9 cellular contexts compared by ENCODE assay signal in the genomic region with DNA sequence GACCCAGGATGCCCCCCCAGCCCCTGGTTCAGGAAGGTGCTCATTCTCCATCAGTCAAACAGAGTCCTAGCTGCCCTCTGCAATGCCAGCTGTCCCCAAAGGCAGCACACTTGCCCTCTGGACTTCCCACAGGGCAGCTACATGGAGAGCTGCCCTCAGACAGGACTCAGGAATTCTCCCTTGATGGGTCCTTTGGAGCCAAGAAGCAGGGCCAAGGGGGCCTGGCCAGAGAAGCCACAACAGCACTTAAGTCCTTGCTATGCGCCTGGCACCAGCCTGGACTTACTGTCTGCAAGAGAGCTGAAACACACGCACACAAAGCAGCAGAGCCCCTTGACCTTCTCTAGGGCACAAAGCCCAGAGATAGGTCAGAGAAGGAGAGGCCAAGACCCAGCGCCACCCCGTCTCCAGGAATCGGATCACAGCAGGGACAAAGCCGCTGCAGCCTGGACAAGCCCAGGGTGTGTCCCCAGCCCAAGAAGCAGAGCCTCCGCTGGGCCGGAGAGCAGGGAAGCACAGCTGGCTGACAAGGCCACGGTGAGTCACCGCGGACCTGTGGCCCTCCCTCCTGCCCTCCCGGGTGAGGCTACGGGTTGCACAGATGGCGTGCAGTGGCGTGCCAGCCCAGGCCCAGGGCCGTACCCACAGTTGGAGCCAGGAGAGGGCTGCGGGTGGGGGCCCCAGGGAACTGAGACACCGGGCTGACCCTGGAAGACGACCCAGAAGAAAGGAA. TPM values are rescaled to one million over a fixed set of nuclear protein-coding genes. Genes with fewer than 3 reads are reported as not detected.
DNase-seq lines count a peak whose midpoint lies in the region; ATAC-seq and TF ChIP-seq lines count a peak whose summit lies in the region.
"Had no signal": no experiment of that assay in that cellular context is flagged by ENCODE, and none has a peak within 500 bp of the region (broad histone marks: within the 10 kb centered on the region; RNA-seq: fewer than 3 reads in every experiment).

No MANE protein-coding gene starts in this region.

- peaks cover 13% of the 10 kb centered on the region for H3K4me1 Mint-ChIP-seq in Calu3 (ENCODE audit: low read depth, unreplicated experiment)

- H3K27ac Mint-ChIP-seq in Calu3 (ENCODE audit: unreplicated experiment): peak overlapping the region; percentile 2

- POLR2A ChIA-PET in OCI-LY7 (lab: Charles Lee): no interaction called here

- H3K9me3 Mint-ChIP-seq in Calu3 (ENCODE audit: low read depth, unreplicated experiment): no peaks in the 10 kb centered on the region

- peak overlapping the region; percentile 29 for H3K4me3 ChIP-seq in MM.1S (ENCODE audit: low read length)
- peak overlapping the region; percentile 52 for H3K4me3 ChIP-seq in astrocyte of the cerebellum (ENCODE audit: low read depth, low read length)
- peak overlapping the region in 5 of 7 experiments; percentile 27 to 55 (median 37) for H3K4me3 ChIP-seq in skin epidermis
- H3K4me3 ChIP-seq in OCI-LY7 (ENCODE audit: low read depth, low read length, poor library complexity, severe bottlenecking): no peak overlapping the region

- peaks cover 55% of the 10 kb centered on the region for H3K27me3 Mint-ChIP-seq in Calu3 (ENCODE audit: unreplicated experiment)

- DNase-seq in Calu3 (peak; percentile 82), MM.1S (peak; percentile 66), astrocyte of the cerebellum (ENCODE audit: low read depth) (no peak), iPS-NIHi11 (ENCODE audit: low spot score) (peak; percentile 55), OCI-LY7 (ENCODE audit: low spot score) (no peak), NCI-H1930 (lab: John Stamatoyannopoulos, UW) (no peak)

- H4K20me1 ChIP-seq in MM.1S (ENCODE audit: insufficient read depth, low read length) (no peaks in the 10 kb centered on the region), OCI-LY7 (ENCODE audit: insufficient read depth, low read length) (no peaks in the 10 kb centered on the region)

- H3K4me2 ChIP-seq in MM.1S (ENCODE audit: low read depth, low read length) (peak overlapping the region; percentile 63; the same call in 1 of the 2 replicates), OCI-LY7 (ENCODE audit: low read length) (no peak overlapping the region)

- H3K4me1 ChIP-seq in MM.1S (ENCODE audit: low read length) (0 out of 2 replicates have a peak, but pooled peaks cover 5% of the 10 kb centered on the region), OCI-LY7 (ENCODE audit: insufficient read depth, low read length, poor library complexity, severe bottlenecking) (no peaks in the 10 kb centered on the region)

- intact Hi-C loops in Calu3 (cut with micrococcal nuclease; ENCODE audit: unreplicated experiment) (loop anchor here (1.0 to 2.0 kb wide), 4 partner anchors 36 to 465 kb away; no protein-coding TSS in a partner anchor), OCI-LY7 (cut with micrococcal nuclease; ENCODE audit: unreplicated experiment) (no loop called here)

- H3K9ac ChIP-seq in MM.1S (ENCODE audit: low read length): no peak overlapping the region

- H3F3A ChIP-seq in MM.1S (ENCODE audit: insufficient read depth, low read length): no peaks in the 10 kb centered on the region

- H3K9me3 ChIP-seq in MM.1S (replicated peaks; ENCODE audit: insufficient read depth, low read length) (no peaks in the 10 kb centered on the region), OCI-LY7 (ENCODE audit: low read length) (no peaks in the 10 kb centered on the region)

- peak overlapping the region; percentile 46 for H2AFZ ChIP-seq in MM.1S (ENCODE audit: low read length)
- H2AFZ ChIP-seq in OCI-LY7 (ENCODE audit: low read length): no peak overlapping the region

- CTCF ChIA-PET in Calu3 (lab: Charles Lee) (interaction anchor here (0.5 to 1.9 kb wide), 2 partner anchors 183 to 787 kb away, joined by 7 to 11 read pairs; no protein-coding TSS in a partner anchor), OCI-LY7 (lab: Charles Lee; ENCODE audit: unreplicated experiment) (no interaction called here)

- H3K36me3 ChIP-seq in MM.1S (replicated peaks; ENCODE audit: insufficient read depth, low read length) (no peaks in the 10 kb centered on the region), OCI-LY7 (ENCODE audit: insufficient read depth, low read length) (no peaks in the 10 kb centered on the region)

- peaks cover 11% of the 10 kb centered on the region for H3K27me3 ChIP-seq in MM.1S (replicated peaks; ENCODE audit: insufficient read depth, low read length)

- H3K27ac ChIP-seq in MM.1S (ENCODE audit: low read length) (no peak overlapping the region), skin epidermis (peak overlapping the region in 7 of 21 experiments; percentile 35 to 79 (median 62)), OCI-LY7 (ENCODE audit: low read depth, low read length, poor library complexity, severe bottlenecking) (no peak overlapping the region)

- BruUV-seq in Calu3 (replicated peaks; lab: Mats Ljungman, UMichigan): no TSS peak
- BruUV-seq in OCI-LY7 (replicated peaks; lab: Mats Ljungman, UMichigan): no TSS peak

- peaks cover 23% of the 10 kb centered on the region for H3K36me3 Mint-ChIP-seq in Calu3 (ENCODE audit: insufficient read depth, unreplicated experiment)

- peak; percentile 24 for ATAC-seq in GM19463 (IDR thresholded peaks at IDR 0.05; ENCODE audit: unreplicated experiment)

- TF ChIP-seq CTCF in Calu3 (IDR thresholded peaks at IDR 0.05; ENCODE audit: unreplicated experiment): no peak
- TF ChIP-seq CTCF in MM.1S (IDR thresholded peaks at IDR 0.05; ENCODE audit: low read length): no peak
- TF ChIP-seq CTCF in astrocyte of the cerebellum (IDR thresholded peaks at IDR 0.05; ENCODE audit: low read depth, low read length, missing control alignments): no peak
- TF ChIP-seq CTCF in OCI-LY7 (conservative IDR thresholded peaks at IDR 0.05; ENCODE audit: low read length): no peak

- no peaks in the 10 kb centered on the region for H3K9me2 ChIP-seq in MM.1S (replicated peaks; ENCODE audit: insufficient read depth, low read length)
- no peaks in the 10 kb centered on the region for H3K9me2 ChIP-seq in OCI-LY7 (ENCODE audit: insufficient read depth, low read length)

- no peaks in the 10 kb centered on the region for H3K79me2 ChIP-seq in MM.1S (ENCODE audit: low read length)
- H3K79me2 ChIP-seq in OCI-LY7 (ENCODE audit: insufficient read depth, low read depth, low read length): no peaks in the 10 kb centered on the region

- H3K4me3 Mint-ChIP-seq in Calu3 (ENCODE audit: low read depth, unreplicated experiment): peak overlapping the region; percentile 68

- in situ Hi-C loops in astrocyte of the cerebellum (cut with HindIII; ENCODE audit: low sequenced_read_pairs): loop anchor here (25.0 kb wide), 1 partner anchor 184 kb away; no protein-coding TSS in a partner anchor

RNA-seq across cellular contexts. Expression of gene WNT9A, which starts 1.7 kb away (rescaled TPM):
- total RNA-seq in Calu3 (2022): 0.24 and 0.37 TPM in 2 replicates
- not detected in 2 replicates for total RNA-seq in OCI-LY7 (2014; rRNA removed; shearing (Covaris generic))
- total RNA-seq in OCI-LY7 (2022): not detected in 2 replicates
- total RNA-seq: SK-MEL-5 had no signal

Comparison
In these comparisons a context has a peak if more than half of its experiments do, and no peak if none do; other contexts are left out.
1. DNase-seq: peak in Calu3 (single experiment), MM.1S (single experiment) and iPS-NIHi11 (single experiment); none in astrocyte of the cerebellum (single experiment), OCI-LY7 (single experiment) and NCI-H1930 (0 of 2).